Comparison of ENCODE assay signal across 16 cellular contexts in the genomic region with DNA sequence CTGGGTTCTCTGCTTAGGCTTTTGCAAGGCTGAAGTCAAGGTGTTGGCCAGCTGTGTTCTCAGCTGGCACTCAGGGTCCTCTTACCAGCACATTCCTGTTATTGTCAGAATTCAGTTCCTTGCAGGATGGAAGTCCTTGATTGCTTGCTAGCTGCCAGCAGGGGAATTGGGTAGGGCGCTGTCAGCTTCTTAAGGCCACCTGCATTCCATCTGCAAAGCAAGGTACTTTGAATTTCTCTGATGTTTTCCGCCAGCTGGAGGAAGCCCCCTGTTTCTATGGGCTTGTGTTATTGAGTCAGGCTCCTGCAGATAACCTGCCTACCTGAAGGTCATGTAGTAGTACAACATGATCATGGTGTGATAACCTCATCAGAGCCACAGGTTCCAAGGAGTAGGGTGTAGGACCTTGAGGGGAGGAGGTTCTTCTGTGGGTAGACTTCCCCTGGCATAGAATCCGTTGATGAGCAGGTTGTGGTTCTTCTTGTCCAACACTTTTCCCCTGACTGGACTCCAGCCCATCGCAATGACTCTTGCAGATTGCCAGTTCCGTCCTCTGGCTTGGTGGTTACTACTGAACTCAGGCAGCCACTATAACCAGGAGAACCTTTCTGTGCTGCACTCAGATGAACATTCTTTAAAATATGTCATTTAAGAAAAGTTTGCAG. TPM values are rescaled to one million over a fixed set of nuclear protein-coding genes. Genes with fewer than 3 reads are reported as not detected.
DNase-seq lines count a peak whose midpoint lies in the region; ATAC-seq and TF ChIP-seq lines count a peak whose summit lies in the region.
"Had no signal": no experiment of that assay in that cellular context is flagged by ENCODE, and none has a peak within 500 bp of the region (broad histone marks: within the 10 kb centered on the region; RNA-seq: fewer than 3 reads in every experiment).

No MANE protein-coding gene starts in this region.

- peaks cover 0 to 98% of the 10 kb centered on the region in 2 donors for H3K4me1 ChIP-seq in right atrium auricular region

- no peak overlapping the region for H3K27ac ChIP-seq in WERI-Rb-1
- H3K27ac ChIP-seq in right atrium auricular region: no peak overlapping the region
- H3K27ac ChIP-seq: ovary had no signal

- no peak for DNase-seq in Right ventricle myocardium inferior (ENCODE audit: missing footprints)
- no peak for DNase-seq in cardiac septum (ENCODE audit: low spot score)
- peak; percentile 3 for DNase-seq in WERI-Rb-1
- peak; percentile 55 for DNase-seq in right atrium auricular region (ENCODE audit: low spot score)
- DNase-seq in putamen (ENCODE audit: low spot score): no peak
- no peak for DNase-seq in AG20443 (ENCODE audit: low spot score)
- no peak for DNase-seq in activated CD4-positive, alpha-beta T cell treated with anti-CD3 and anti-CD28 coated beads for 4 hours
- DNase-seq: amniotic stem cell; DMS79; mesenchymal stem cell; NCI-H146; SHP77; stimulated activated CD4-positive, alpha-beta T cell treated with anti-CD3 and anti-CD28 coated beads, Interleukin-12 subunit alpha, Interleukin-12 subunit beta, amount 100 ng/mL, for 4 hours had no signal

- TF ChIP-seq CTCF in WERI-Rb-1 (IDR thresholded peaks at IDR 0.05; ENCODE audit: low read depth, low read length) (no peak), right atrium auricular region (IDR thresholded peaks at IDR 0.05) (no peak)

- H3K9me3 ChIP-seq in WERI-Rb-1 (ENCODE audit: severe bottlenecking) (no peaks in the 10 kb centered on the region), right atrium auricular region (no peaks in the 10 kb centered on the region)
- H3K9me3 ChIP-seq: ovary, tibial artery had no signal

- peaks cover 73% of the 10 kb centered on the region for H3K36me3 ChIP-seq in WERI-Rb-1
- H3K36me3 ChIP-seq in right atrium auricular region: no peaks in the 10 kb centered on the region
- H3K36me3 ChIP-seq: ovary, tibial artery had no signal

- H3K4me3 ChIP-seq in WERI-Rb-1 (ENCODE audit: low read depth, low read length) (no peak overlapping the region), right atrium auricular region (no peak overlapping the region)
- H3K4me3 ChIP-seq: ovary, tibial artery had no signal

- intact Hi-C loops in Right ventricle myocardium inferior (cut with DNase I): loop anchor here (10.0 kb wide), 2 partner anchors 265 to 345 kb away; a partner anchor contains a TSS
- intact Hi-C loops in cardiac septum (cut with DNase I): loop anchor here (1.0 kb wide), 1 partner anchor 10 kb away; no protein-coding TSS in a partner anchor

- H3K27me3 ChIP-seq in WERI-Rb-1 (ENCODE audit: insufficient read depth, low read depth, severe bottlenecking) (no peaks in the 10 kb centered on the region), right atrium auricular region (no peaks in the 10 kb centered on the region)
- H3K27me3 ChIP-seq: ovary, tibial artery had no signal

- peak; percentile 28 for ATAC-seq in Right ventricle myocardium inferior
- ATAC-seq in GM18907 (IDR thresholded peaks at IDR 0.05; ENCODE audit: unreplicated experiment): no peak

RNA-seq across cellular contexts. Expression of a gene that starts 6.8 kb away (rescaled TPM):
- total RNA-seq in Right ventricle myocardium inferior: 13.0 TPM
- total RNA-seq in cardiac septum: 18.4 TPM
- total RNA-seq in right atrium auricular region: 10 to 100 TPM in 1 of 2 donors, 1 to 10 TPM in 1; 7.3 to 14.9 TPM

Comparison
In these comparisons a context has a peak if more than half of its experiments do, and no peak if none do; other contexts are left out.
1. DNase-seq: peak in WERI-Rb-1 (single experiment) and right atrium auricular region (single experiment); none in Right ventricle myocardium inferior (single experiment), cardiac septum (single experiment), putamen (single experiment), AG20443 (single experiment) and activated CD4-positive, alpha-beta T cell treated with anti-CD3 and anti-CD28 coated beads for 4 hours (0 of 2).